ENCODE assay signal across 8 cellular contexts in the genomic region with DNA sequence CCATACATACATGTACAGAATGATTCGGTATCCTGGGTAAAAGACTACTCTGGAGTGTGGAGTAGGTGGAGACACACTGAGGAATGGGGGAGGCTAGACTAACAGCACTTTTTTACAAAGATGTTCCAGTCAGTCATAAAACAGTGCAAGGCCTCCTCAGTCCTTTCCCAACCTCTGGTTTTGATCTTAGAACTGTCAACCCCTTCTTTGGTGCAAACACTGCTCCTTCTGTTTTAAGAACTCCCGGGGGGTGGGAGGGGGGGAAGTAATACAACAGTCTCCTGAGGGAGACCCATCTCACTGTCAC. TPM values are rescaled to one million over a fixed set of nuclear protein-coding genes. Genes with fewer than 3 reads are reported as not detected.
DNase-seq lines count a peak whose midpoint lies in the region; ATAC-seq and TF ChIP-seq lines count a peak whose summit lies in the region.

No MANE protein-coding gene starts in this region.

- DNase-seq in AG09309 (ENCODE audit: low read depth) = no peak
- DNase-seq in LNCaP clone FGC (ENCODE audit: low read depth) = no peak
- no peak for DNase-seq in colonic mucosa
- no peak for DNase-seq in naive B cell
- no peak for DNase-seq in GM19238 (ENCODE audit: insufficient read length, low spot score)
- DNase-seq in NCI-H510A treated with DMSO at 0.1 percent for 48 hours (lab: John Stamatoyannopoulos, UW) = no peak

- H3K4me1 ChIP-seq in colonic mucosa = peaks cover 6% of the 10 kb centered on the region

- H3K27me3 ChIP-seq in colonic mucosa = no peaks in the 10 kb centered on the region

- peak overlapping the region; percentile 60 for H3K4me3 ChIP-seq in AG09309 (ENCODE audit: control insufficient read depth, low read depth, low read length)
- peak overlapping the region; percentile 71 for H3K4me3 ChIP-seq in LNCaP clone FGC (ENCODE audit: low read depth, low read length)
- H3K4me3 ChIP-seq in colonic mucosa = peak overlapping the region; percentile 46

- no peaks in the 10 kb centered on the region for H3K9me3 ChIP-seq in colonic mucosa

- peak overlapping the region; percentile 59 for H3K27ac ChIP-seq in colonic mucosa

- H3K4me1 Mint-ChIP-seq in naive B cell = peaks cover 11 to 21% (median 16%) of the 10 kb centered on the region in 3 donors

- ATAC-seq in naive B cell (ENCODE audit: low read depth in 2 of 2) (no peak), GM21529 (IDR thresholded peaks at IDR 0.05; ENCODE audit: unreplicated experiment) (no peak), GM21367 (IDR thresholded peaks at IDR 0.05; ENCODE audit: unreplicated experiment) (no peak)

- peak overlapping the region; percentile 95 to 99 (median 96) for H3K27ac Mint-ChIP-seq in naive B cell

- H3K36me3 ChIP-seq in colonic mucosa = no peaks in the 10 kb centered on the region

- no peak overlapping the region for H3K9ac ChIP-seq in colonic mucosa (ENCODE audit: low read depth in 2 of 2, low read length in 2 of 2)

- no peaks in the 10 kb centered on the region for H3K36me3 Mint-ChIP-seq in naive B cell

- H3K4me3 Mint-ChIP-seq in naive B cell = peak overlapping the region; percentile 93 to 100 (median 96)

- peaks cover 5 to 10% (median 9%) of the 10 kb centered on the region in 3 donors for H3K27me3 Mint-ChIP-seq in naive B cell

- H3K9me3 Mint-ChIP-seq in naive B cell = no peaks in the 10 kb centered on the region

- intact Hi-C loops in colonic mucosa (cut with DNase I) = no loop called here

- no peak for TF ChIP-seq CTCF in AG09309 (IDR thresholded peaks at IDR 0.05; ENCODE audit: control insufficient read depth, insufficient read depth, low read depth, low read length, missing control alignments)
- TF ChIP-seq CTCF in LNCaP clone FGC (IDR thresholded peaks at IDR 0.05; ENCODE audit: control insufficient read depth, extremely low read depth, insufficient read depth) = no peak
- no peak for TF ChIP-seq CTCF in colonic mucosa (IDR thresholded peaks at IDR 0.05)

RNA-seq across cellular contexts. Expression of gene MAP1A, which starts 7.5 kb away (rescaled TPM):
- 1 to 10 TPM; 1.9 to 5.6 TPM for total RNA-seq in colonic mucosa
- polyA plus RNA-seq in naive B cell (ENCODE audit: low read depth in 6 of 6) = under 1 TPM in 3 of 6 donors, not detected in 3; 0.03 to 0.29 (median 0.05) TPM

RNA-seq across cellular contexts. Expression of gene TP53BP1, which starts 16.9 kb away (rescaled TPM):
- 10 to 100 TPM; 27.7 to 31.4 TPM for total RNA-seq in colonic mucosa
- polyA plus RNA-seq in naive B cell (ENCODE audit: low read depth in 6 of 6) = 10 to 100 TPM in 4 of 6 donors, 1 to 10 TPM in 2; 9.2 to 13.7 (median 11.4) TPM
